2 cellular contexts compared by ENCODE assay signal in genomic region chr18:35525795-35526475, GRCh38.
A peak's percentile ranks its signal among the peaks of the same experiment; 100 is the strongest.
TF ChIP-seq lines count a peak whose summit lies in the region.

No MANE protein-coding gene starts in this region.

TF ChIP-seq in HEK293, 187 proteins besides CTCF, POLR2A, EP300 and RAD21:
- 0 out of 2 replicates have a peak, but pooled peaks have one; percentile 6 for TF ChIP-seq PRDM10 (tag by site-specific recombination; IDR thresholded peaks at IDR 0.05)
- TF ChIP-seq ZBTB8A (tag by site-specific recombination; IDR thresholded peaks at IDR 0.05), result no peak
- peak; percentile 27; the same call in 1 of the 2 replicates for TF ChIP-seq ZNF335 (tag by site-specific recombination; conservative IDR thresholded peaks at IDR 0.05)

TF ChIP-seq in WTC11, 78 proteins besides CTCF, POLR2A, EP300 and RAD21 (continued from another document):
- TF ChIP-seq AR (CRISPR knock-in tag; IDR thresholded peaks at IDR 0.05) (no peak), TEAD4 (CRISPR knock-in tag; IDR thresholded peaks at IDR 0.05) (no peak), ZNF532 (CRISPR knock-in tag; IDR thresholded peaks at IDR 0.05; ENCODE audit: borderline replicate concordance) (no peak)
